ENCODE assay signal across 1 cellular context in the genomic region with DNA sequence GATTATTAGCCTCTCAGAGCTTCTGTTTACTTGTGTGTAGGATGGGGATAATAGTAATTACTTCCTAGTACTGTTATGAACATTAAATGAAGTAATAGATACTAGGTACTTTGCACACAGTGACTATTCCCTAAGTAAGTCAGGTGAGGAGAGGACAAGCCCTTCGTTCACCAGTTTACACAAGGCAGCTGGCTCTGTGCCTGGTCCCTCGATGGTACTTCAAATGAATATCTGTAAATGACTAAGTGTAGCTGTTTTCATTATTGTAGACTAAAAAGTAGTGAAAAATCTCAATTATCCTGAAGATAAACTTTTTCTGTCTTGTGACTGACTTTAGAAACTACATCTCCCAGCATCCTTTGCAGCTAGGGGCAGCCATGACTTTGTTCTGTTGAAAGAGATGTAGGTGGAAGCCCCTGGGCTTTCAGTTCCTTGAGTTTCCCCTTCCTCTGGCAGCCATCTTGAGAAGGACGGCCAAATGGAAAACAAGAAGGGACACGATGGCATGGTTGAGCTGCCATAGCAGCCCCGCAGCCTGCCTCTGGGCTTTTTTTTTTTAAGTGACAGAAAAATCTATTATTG.
TF ChIP-seq lines count a peak whose summit lies in the region.

No MANE protein-coding gene starts in this region.

TF ChIP-seq in GM23338, 12 proteins besides CTCF, POLR2A, EP300 and RAD21 (continued from another document):
- TF ChIP-seq ZNF462 (CRISPR knock-in tag; IDR thresholded peaks at IDR 0.05): no peak
